1 cellular context compared by ENCODE assay signal in genomic region chr3:52696830-52697621, GRCh38.
A peak's percentile ranks its signal among the peaks of the same experiment; 100 is the strongest.
TF ChIP-seq lines count a peak whose summit lies in the region.

No MANE protein-coding gene starts in this region.

TF ChIP-seq in GM12878, 131 proteins besides CTCF, POLR2A, EP300 and RAD21:
- TF ChIP-seq DPF2 (IDR thresholded peaks at IDR 0.05) (no peak), MEF2A (IDR thresholded peaks at IDR 0.05; ENCODE audit: insufficient read depth, low read depth, low read length) (peak; percentile 66; the same call in 1 of the 2 replicates), NFIC (IDR thresholded peaks at IDR 0.05; ENCODE audit: low read depth, low read length) (peak; percentile 54; the same call in 1 of the 2 replicates), ZNF217 (IDR thresholded peaks at IDR 0.05) (0 out of 2 replicates have a peak, but pooled peaks have one; percentile 13), POLR2AphosphoS5 (IDR thresholded peaks at IDR 0.05; ENCODE audit: low read length) (0 out of 2 replicates have a peak, but pooled peaks have one; percentile 23), SKIL (IDR thresholded peaks at IDR 0.05; ENCODE audit: low read depth, poor library complexity, severe bottlenecking) (no peak), MTA3 (IDR thresholded peaks at IDR 0.05; ENCODE audit: borderline replicate concordance, low read length) (peak; percentile 56; the same call in 1 of the 2 replicates), SPI1 (IDR thresholded peaks at IDR 0.05; ENCODE audit: borderline replicate concordance, insufficient read depth, low read depth, low read length) (peak; percentile 61; the same call in 1 of the 2 replicates), ZBED1 (IDR thresholded peaks at IDR 0.05; ENCODE audit: borderline replicate concordance) (0 out of 2 replicates have a peak, but pooled peaks have one; percentile 25), RUNX3 (IDR thresholded peaks at IDR 0.05; ENCODE audit: low read length) (peak; percentile 70), CEBPZ (IDR thresholded peaks at IDR 0.05; ENCODE audit: low read depth, low read length) (no peak), ZBTB40 (IDR thresholded peaks at IDR 0.05; ENCODE audit: borderline replicate concordance) (no peak), BCL3 (IDR thresholded peaks at IDR 0.05; ENCODE audit: borderline replicate concordance, insufficient read depth, low read depth, low read length, poor library complexity, severe bottlenecking) (peak; percentile 11), SRF (IDR thresholded peaks at IDR 0.05; ENCODE audit: low read depth in 2 of 2, low read length in 2 of 2) (peak in 1 of 2 experiments; percentile 72; a peak in 1 of 4 replicates), RELB (IDR thresholded peaks at IDR 0.05; ENCODE audit: low read depth) (peak; percentile 39; the same call in 1 of the 2 replicates), ZNF207 (IDR thresholded peaks at IDR 0.05; ENCODE audit: borderline replicate concordance) (no peak), HCFC1 (IDR thresholded peaks at IDR 0.05; ENCODE audit: low read length) (no peak), ZBTB11 (CRISPR knock-in tag; IDR thresholded peaks at IDR 0.05) (no peak), PML (IDR thresholded peaks at IDR 0.05; ENCODE audit: low read length) (peak; percentile 32; the same call in 1 of the 2 replicates), ZNF384 (IDR thresholded peaks at IDR 0.05; ENCODE audit: borderline replicate concordance, low read depth, low read length) (peak; percentile 72; the same call in 1 of the 2 replicates), POLR2AphosphoS2 (IDR thresholded peaks at IDR 0.05; ENCODE audit: low read depth, low read length) (0 out of 2 replicates have a peak, but pooled peaks have one; percentile 66), IKZF2 (IDR thresholded peaks at IDR 0.05) (0 out of 4 replicates have a peak, but pooled peaks of 1 of the 2 experiments have one; percentile 24), PAX5 (IDR thresholded peaks at IDR 0.05; ENCODE audit: borderline replicate concordance, low read depth, low read length) (0 out of 2 replicates have a peak, but pooled peaks have one; percentile 3), PBX3 (IDR thresholded peaks at IDR 0.05; ENCODE audit: insufficient replicate concordance, low read depth, low read length) (peak; percentile 57), MEF2B (IDR thresholded peaks at IDR 0.05; ENCODE audit: partially characterized antibody, poor library complexity, severe bottlenecking) (peak; percentile 69), STAT1 (conservative IDR thresholded peaks at IDR 0.05) (no peak), TBL1XR1 (IDR thresholded peaks at IDR 0.05; ENCODE audit: low read depth, low read length) (peak; percentile 22; the same call in 1 of the 2 replicates), PKNOX1 (IDR thresholded peaks at IDR 0.05) (peak; percentile 92), BHLHE40 (IDR thresholded peaks at IDR 0.05; ENCODE audit: borderline replicate concordance in 1 of 2, low read depth in 2 of 2, low read length in 1 of 2) (no peak), NR2C1 (IDR thresholded peaks at IDR 0.05) (no peak), ATF3 (IDR thresholded peaks at IDR 0.05; ENCODE audit: borderline replicate concordance, extremely low read depth, low read depth, low read length) (no peak), CEBPB (IDR thresholded peaks at IDR 0.05; ENCODE audit: borderline replicate concordance in 1 of 2, low read depth in 2 of 2, low read length in 2 of 2) (peak in 1 of 2 experiments; percentile 20; a peak in 1 of 4 replicates), KDM1A (IDR thresholded peaks at IDR 0.05; ENCODE audit: borderline replicate concordance) (no peak)
TF ChIP-seq in GM12878: peak in this region for 21.
